Comparison of ENCODE assay signal across 33 cellular contexts in the genomic region with DNA sequence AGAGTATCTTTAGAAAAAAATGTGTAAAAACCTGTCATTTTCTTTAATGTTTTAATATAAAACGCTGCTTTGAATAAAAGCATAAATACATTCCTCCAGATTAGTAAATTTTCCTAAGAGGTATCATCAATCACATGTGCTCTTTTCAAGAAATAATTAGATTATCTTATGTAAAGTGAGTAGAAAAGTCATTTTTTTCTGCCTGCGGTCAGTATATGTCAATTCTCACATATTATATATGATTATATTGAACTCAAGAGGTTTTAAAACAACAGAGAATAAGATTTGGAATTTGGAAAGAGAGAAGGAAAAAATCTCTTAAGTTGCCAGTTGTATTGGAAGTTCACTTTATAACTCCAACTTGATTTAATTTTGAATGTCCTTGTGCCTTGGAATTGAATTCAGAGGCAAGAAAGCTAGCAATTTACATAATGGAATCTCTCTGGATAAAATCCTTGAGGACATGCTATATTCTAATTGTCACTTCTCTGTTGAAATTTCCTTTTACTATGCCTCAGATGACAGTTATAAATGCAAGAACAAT.
"Had no signal": no experiment of that assay in that cellular context is flagged by ENCODE, and none has a peak within 500 bp of the region (broad histone marks: within the 10 kb centered on the region; RNA-seq: fewer than 3 reads in every experiment).

No MANE protein-coding gene starts in this region.

- ATAC-seq: activated CD8-positive, alpha-beta T cell treated with anti-CD3 and anti-CD28 coated beads for 36 hours; activated naive CD4-positive, alpha-beta T cell treated with anti-CD3 and anti-CD28 coated beads, Interleukin-2, amount 50 U/mL, for 72 hours; activated T-helper 17 cell treated with anti-CD3 and anti-CD28 coated beads, Interleukin-2, amount 50 U/mL, for 72 hours; body of pancreas had no signal

- H3K4me1 Mint-ChIP-seq: activated B cell treated with CpG ODN at 0.5 μM for 24 hours; activated CD4-positive, alpha-beta T cell treated with anti-CD3 and anti-CD28 coated beads, Interleukin-2, amount 10 ng/mL, durations not matched to agents 24 days and 14 days; activated naive CD8-positive, alpha-beta T cell treated with anti-CD3 and anti-CD28 coated beads for 36 hours; activated T-helper 17 cell treated with anti-CD3 and anti-CD28 coated beads, Interleukin-2, amount 50 U/mL, for 72 hours had no signal

- H3K27ac Mint-ChIP-seq: activated B cell treated with CpG ODN at 0.5 μM for 24 hours; activated CD4-positive, alpha-beta memory T cell treated with anti-CD3 and anti-CD28 coated beads for 36 hours; activated CD4-positive, alpha-beta T cell treated with anti-CD3 and anti-CD28 coated beads, Interleukin-2, amount 10 ng/mL, durations not matched to agents 24 days and 14 days; activated CD8-positive, alpha-beta T cell treated with anti-CD3 and anti-CD28 coated beads for 36 hours; activated naive CD4-positive, alpha-beta T cell treated with anti-CD3 and anti-CD28 coated beads for 36 hours; activated naive CD4-positive, alpha-beta T cell treated with anti-CD3 and anti-CD28 coated beads, Interleukin-2, amount 50 U/mL, for 72 hours; activated naive CD8-positive, alpha-beta T cell treated with anti-CD3 and anti-CD28 coated beads for 36 hours; activated T-cell treated with anti-CD3 and anti-CD28 coated beads, Interleukin-2, amount 50 U/mL, for 24 hours; activated T-helper 1 cell treated with anti-CD3 and anti-CD28 coated beads, Interleukin-12 subunit alpha, Interleukin-12 subunit beta, Interleukin-2, Interleukin-4 antibody, amounts not matched to agents 30 ng/mL and 10 ng/mL and 1 ng/mL, durations not matched to agents 14 hours and 24 hours and 36 hours; activated T-helper 17 cell treated with anti-CD3 and anti-CD28 coated beads, Interleukin-2, amount 50 U/mL, for 72 hours; T-helper 1 cell treated with Interleukin-12 subunit alpha and Interleukin-12 subunit beta and Interleukin-4 antibody, amounts not matched to agents 30 μg/mL and 1 μg/mL, for 36 hours; T-helper 2 cell treated with Interferon-gamma antibody and Interleukin-4, amounts not matched to agents 5 μg/mL and 100 μg/mL, for 36 hours had no signal

- H3K27me3 Mint-ChIP-seq: activated B cell treated with CpG ODN at 0.5 μM for 24 hours; activated CD4-positive, alpha-beta memory T cell treated with anti-CD3 and anti-CD28 coated beads for 36 hours; activated CD4-positive, alpha-beta T cell treated with anti-CD3 and anti-CD28 coated beads, Interleukin-2, amount 10 ng/mL, durations not matched to agents 24 days and 14 days; activated CD8-positive, alpha-beta T cell treated with anti-CD3 and anti-CD28 coated beads for 36 hours; activated naive CD8-positive, alpha-beta T cell treated with anti-CD3 and anti-CD28 coated beads for 36 hours; activated T-cell treated with anti-CD3 and anti-CD28 coated beads, Interleukin-2, amount 50 U/mL, for 24 hours; activated T-helper 17 cell treated with anti-CD3 and anti-CD28 coated beads, Interleukin-2, amount 50 U/mL, for 72 hours had no signal

- H3K36me3 ChIP-seq: adrenal gland, brain microvascular endothelial cell, breast epithelium had no signal

- H3K9me3 ChIP-seq: body of pancreas, breast epithelium had no signal

- H3K27ac ChIP-seq: adrenal gland, body of pancreas, brain microvascular endothelial cell, breast epithelium, VCaP had no signal

- H3K4me3 ChIP-seq: adrenal gland, body of pancreas, breast epithelium had no signal

- H3K9me3 Mint-ChIP-seq: activated CD4-positive, alpha-beta T cell treated with anti-CD3 and anti-CD28 coated beads, Interleukin-2, amount 10 ng/mL, durations not matched to agents 24 days and 14 days; activated CD8-positive, alpha-beta T cell treated with anti-CD3 and anti-CD28 coated beads for 36 hours; activated naive CD4-positive, alpha-beta T cell treated with anti-CD3 and anti-CD28 coated beads for 36 hours; activated T-helper 1 cell treated with anti-CD3 and anti-CD28 coated beads, Interleukin-12 subunit alpha, Interleukin-12 subunit beta, Interleukin-2, Interleukin-4 antibody, amounts not matched to agents 30 ng/mL and 10 ng/mL and 1 ng/mL, durations not matched to agents 14 hours and 24 hours and 36 hours; T-helper 1 cell treated with Interleukin-12 subunit alpha and Interleukin-12 subunit beta and Interleukin-4 antibody, amounts not matched to agents 30 μg/mL and 1 μg/mL, for 36 hours had no signal

- DNase-seq: activated B cell treated with CpG ODN at 0.5 μM for 24 hours; activated CD4-positive, alpha-beta memory T cell treated with anti-CD3 and anti-CD28 coated beads for 36 hours; activated CD4-positive, alpha-beta T cell treated with anti-CD3 and anti-CD28 coated beads for 4 hours; activated CD4-positive, alpha-beta T cell treated with anti-CD3 and anti-CD28 coated beads, Interleukin-2, amount 10 ng/mL, durations not matched to agents 24 days and 14 days; activated CD4-positive, alpha-beta T cell treated with anti-CD3 and anti-CD28 coated beads, Interleukin-2, amount 50 U/mL, for 1 hour; activated CD4-positive, alpha-beta T cell treated with anti-CD3 and anti-CD28 coated beads, Interleukin-2, amount 50 U/mL, for 4 hours; activated CD4-positive, CD25-positive, alpha-beta regulatory T cell treated with anti-CD3 and anti-CD28 coated beads, Interleukin-2, amount 50 U/mL, for 72 hours; activated CD8-positive, alpha-beta memory T cell treated with anti-CD3 and anti-CD28 coated beads, Interleukin-2, amount 50 U/mL, for 4 hours; activated CD8-positive, alpha-beta T cell treated with anti-CD3 and anti-CD28 coated beads for 36 hours; activated effector memory CD4-positive, alpha-beta T cell treated with anti-CD3 and anti-CD28 coated beads, Interleukin-2, amount 50 U/mL, for 16 hours; activated gamma-delta T cell treated with Interleukin-2 at 50 U/mL for 16 hours; activated naive CD4-positive, alpha-beta T cell; activated naive CD4-positive, alpha-beta T cell treated with anti-CD3 and anti-CD28 coated beads for 36 hours; activated naive CD4-positive, alpha-beta T cell treated with anti-CD3 and anti-CD28 coated beads, Interleukin-2, amount 50 U/mL, for 16 hours; activated naive CD8-positive, alpha-beta T cell treated with anti-CD3 and anti-CD28 coated beads for 36 hours; activated T-cell treated with anti-CD3 and anti-CD28 coated beads, Interleukin-2, amount 50 U/mL, for 24 hours; activated T-cell treated with anti-CD3 and anti-CD28 coated beads, Interleukin-2, amount 50 U/mL, for 48 hours; adrenal gland; amniotic stem cell; aorta; body of pancreas; brain microvascular endothelial cell; central memory CD4-positive, alpha-beta T cell; T-helper 1 cell; T-helper 2 cell; T-helper 9 cell had no signal

- H3K36me3 Mint-ChIP-seq: activated CD4-positive, alpha-beta memory T cell treated with anti-CD3 and anti-CD28 coated beads for 36 hours; activated naive CD4-positive, alpha-beta T cell treated with anti-CD3 and anti-CD28 coated beads, Interleukin-2, amount 50 U/mL, for 72 hours; activated naive CD8-positive, alpha-beta T cell treated with anti-CD3 and anti-CD28 coated beads for 36 hours had no signal

- H3K4me3 Mint-ChIP-seq: activated B cell treated with CpG ODN at 0.5 μM for 24 hours; activated CD4-positive, alpha-beta memory T cell treated with anti-CD3 and anti-CD28 coated beads for 36 hours; activated CD4-positive, alpha-beta T cell treated with anti-CD3 and anti-CD28 coated beads, Interleukin-2, amount 10 ng/mL, durations not matched to agents 24 days and 14 days; activated CD8-positive, alpha-beta T cell treated with anti-CD3 and anti-CD28 coated beads for 36 hours; activated naive CD4-positive, alpha-beta T cell treated with anti-CD3 and anti-CD28 coated beads for 36 hours; activated naive CD8-positive, alpha-beta T cell treated with anti-CD3 and anti-CD28 coated beads for 36 hours; activated T-cell treated with anti-CD3 and anti-CD28 coated beads, Interleukin-2, amount 50 U/mL, for 24 hours; activated T-helper 1 cell treated with anti-CD3 and anti-CD28 coated beads, Interleukin-12 subunit alpha, Interleukin-12 subunit beta, Interleukin-2, Interleukin-4 antibody, amounts not matched to agents 30 ng/mL and 10 ng/mL and 1 ng/mL, durations not matched to agents 14 hours and 24 hours and 36 hours; activated T-helper 17 cell treated with anti-CD3 and anti-CD28 coated beads, Interleukin-2, amount 50 U/mL, for 72 hours; T-helper 1 cell treated with Interleukin-12 subunit alpha and Interleukin-12 subunit beta and Interleukin-4 antibody, amounts not matched to agents 30 μg/mL and 1 μg/mL, for 36 hours; T-helper 2 cell treated with Interferon-gamma antibody and Interleukin-4, amounts not matched to agents 5 μg/mL and 100 μg/mL, for 36 hours had no signal

- H3K27me3 ChIP-seq: adrenal gland, body of pancreas, brain microvascular endothelial cell, breast epithelium had no signal
